8 cellular contexts compared by ENCODE assay signal in the genomic region with DNA sequence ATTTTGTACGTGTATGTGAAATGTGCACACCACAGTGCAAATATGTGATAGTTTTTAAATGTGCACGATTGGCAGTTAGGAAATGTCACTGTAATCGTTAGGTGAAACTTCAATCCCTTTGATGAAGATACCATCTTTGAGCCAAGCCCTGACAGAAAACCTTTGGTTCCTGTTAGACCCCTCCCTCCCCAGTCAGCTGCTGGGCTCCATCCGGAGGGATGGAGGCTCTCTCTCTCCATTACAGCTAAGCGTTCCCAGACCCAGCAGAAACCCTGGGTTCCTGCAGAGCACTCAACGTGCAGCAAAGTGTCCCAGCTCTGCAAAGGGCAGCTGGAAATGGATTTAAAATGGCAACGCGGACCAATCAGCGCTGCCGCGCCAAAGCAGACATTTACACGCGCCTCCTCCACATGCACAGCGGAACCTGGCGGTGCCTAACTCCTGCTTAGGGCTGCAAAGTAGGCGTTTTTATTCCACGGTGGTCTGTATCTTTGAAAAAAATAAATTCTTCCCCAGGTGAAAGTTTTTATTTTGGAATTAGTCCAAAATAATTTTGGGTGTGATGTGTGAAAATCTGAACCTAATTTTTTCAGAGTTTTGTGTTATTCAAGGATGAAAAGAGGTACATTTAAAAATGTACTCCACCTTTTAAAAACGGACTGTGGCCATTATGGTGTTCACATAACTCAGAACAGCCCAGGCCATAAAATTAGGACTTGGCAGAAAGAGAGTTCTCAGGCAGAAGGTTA. TPM values are rescaled to one million over a fixed set of nuclear protein-coding genes. Genes with fewer than 3 reads are reported as not detected.
DNase-seq lines count a peak whose midpoint lies in the region; ATAC-seq and TF ChIP-seq lines count a peak whose summit lies in the region.

No MANE protein-coding gene starts in this region.

- no peak overlapping the region for H3K27ac ChIP-seq in gastrocnemius medialis

- H3K27me3 ChIP-seq in gastrocnemius medialis, result peaks cover 79 to 90% (median 81%) of the 10 kb centered on the region in 3 donors

- TF ChIP-seq POLR2A in erythroblast (IDR thresholded peaks at IDR 0.05; ENCODE audit: low read length), result peak; percentile 33
- no peak for TF ChIP-seq POLR2A in gastrocnemius medialis (IDR thresholded peaks at IDR 0.05)

- peaks cover 21% of the 10 kb centered on the region for H3K4me1 Mint-ChIP-seq in osteocyte (ENCODE audit: unreplicated experiment)

- peak overlapping the region; percentile 99 for H3K27ac Mint-ChIP-seq in osteocyte (ENCODE audit: unreplicated experiment)

- peak; percentile 17 for DNase-seq in activated CD4-positive, alpha-beta T cell treated with anti-CD3 and anti-CD28 coated beads for 48 hours
- no peak for DNase-seq in activated CD4-positive, alpha-beta T cell treated with anti-CD3 and anti-CD28 coated beads, Interleukin-2, amount 50 U/mL, for 1 hour
- DNase-seq in erythroblast (lab: John Stamatoyannopoulos, UW), result peak; percentile 59 to 75
- DNase-seq in osteocyte (ENCODE audit: extremely low spot score, unreplicated experiment), result peak; percentile 85
- no peak for DNase-seq in gastrocnemius medialis

- no peak for ATAC-seq in HG03565 (IDR thresholded peaks at IDR 0.05; ENCODE audit: unreplicated experiment)
- ATAC-seq in esophagus mucosa, result no peak
- ATAC-seq in gastrocnemius medialis, result no peak

- H3K36me3 ChIP-seq in gastrocnemius medialis, result no peaks in the 10 kb centered on the region

- H3K4me3 ChIP-seq in gastrocnemius medialis, result peak overlapping the region in 1 of 4 donors; percentile 73

- peak overlapping the region; percentile 98 for H3K4me3 Mint-ChIP-seq in osteocyte (ENCODE audit: unreplicated experiment)

- no peaks in the 10 kb centered on the region for H3K9me3 ChIP-seq in gastrocnemius medialis

- in situ Hi-C loops in gastrocnemius medialis (cut with MboI; ENCODE audit: low sequenced_read_pairs in 4 of 4), result no loop called here

- peaks cover 18 to 23% of the 10 kb centered on the region in 2 donors for H3K4me1 ChIP-seq in gastrocnemius medialis

- H3K36me3 Mint-ChIP-seq in osteocyte (ENCODE audit: unreplicated experiment), result peaks cover 2% of the 10 kb centered on the region

- TF ChIP-seq CTCF in osteocyte (IDR thresholded peaks at IDR 0.05), result peak; percentile 27
- TF ChIP-seq CTCF in gastrocnemius medialis (IDR thresholded peaks at IDR 0.05 in 4 of 5, conservative IDR thresholded peaks at IDR 0.05 in 1 of 5), result no peak

- H3K9me3 Mint-ChIP-seq in osteocyte (ENCODE audit: unreplicated experiment), result no peaks in the 10 kb centered on the region

- intact Hi-C loops in gastrocnemius medialis (cut with DNase I; ENCODE audit: low total_unique reads), result loop anchor here (10.0 kb wide), 1 partner anchor 62 kb away; no protein-coding TSS in a partner anchor

- H3K27me3 Mint-ChIP-seq in osteocyte (ENCODE audit: unreplicated experiment), result no peaks in the 10 kb centered on the region

TF ChIP-seq in PFSK-1, 5 proteins besides CTCF, POLR2A, EP300 and RAD21:
- peak; percentile 88; the same call in 1 of the 2 replicates for TF ChIP-seq TAF1 (IDR thresholded peaks at IDR 0.05; ENCODE audit: borderline replicate concordance, insufficient read depth, low read length)
- peak; percentile 87; the same call in 1 of the 2 replicates for TF ChIP-seq SIN3A (IDR thresholded peaks at IDR 0.05; ENCODE audit: borderline replicate concordance, insufficient read depth, low read length)
- TF ChIP-seq, protein P1, sequence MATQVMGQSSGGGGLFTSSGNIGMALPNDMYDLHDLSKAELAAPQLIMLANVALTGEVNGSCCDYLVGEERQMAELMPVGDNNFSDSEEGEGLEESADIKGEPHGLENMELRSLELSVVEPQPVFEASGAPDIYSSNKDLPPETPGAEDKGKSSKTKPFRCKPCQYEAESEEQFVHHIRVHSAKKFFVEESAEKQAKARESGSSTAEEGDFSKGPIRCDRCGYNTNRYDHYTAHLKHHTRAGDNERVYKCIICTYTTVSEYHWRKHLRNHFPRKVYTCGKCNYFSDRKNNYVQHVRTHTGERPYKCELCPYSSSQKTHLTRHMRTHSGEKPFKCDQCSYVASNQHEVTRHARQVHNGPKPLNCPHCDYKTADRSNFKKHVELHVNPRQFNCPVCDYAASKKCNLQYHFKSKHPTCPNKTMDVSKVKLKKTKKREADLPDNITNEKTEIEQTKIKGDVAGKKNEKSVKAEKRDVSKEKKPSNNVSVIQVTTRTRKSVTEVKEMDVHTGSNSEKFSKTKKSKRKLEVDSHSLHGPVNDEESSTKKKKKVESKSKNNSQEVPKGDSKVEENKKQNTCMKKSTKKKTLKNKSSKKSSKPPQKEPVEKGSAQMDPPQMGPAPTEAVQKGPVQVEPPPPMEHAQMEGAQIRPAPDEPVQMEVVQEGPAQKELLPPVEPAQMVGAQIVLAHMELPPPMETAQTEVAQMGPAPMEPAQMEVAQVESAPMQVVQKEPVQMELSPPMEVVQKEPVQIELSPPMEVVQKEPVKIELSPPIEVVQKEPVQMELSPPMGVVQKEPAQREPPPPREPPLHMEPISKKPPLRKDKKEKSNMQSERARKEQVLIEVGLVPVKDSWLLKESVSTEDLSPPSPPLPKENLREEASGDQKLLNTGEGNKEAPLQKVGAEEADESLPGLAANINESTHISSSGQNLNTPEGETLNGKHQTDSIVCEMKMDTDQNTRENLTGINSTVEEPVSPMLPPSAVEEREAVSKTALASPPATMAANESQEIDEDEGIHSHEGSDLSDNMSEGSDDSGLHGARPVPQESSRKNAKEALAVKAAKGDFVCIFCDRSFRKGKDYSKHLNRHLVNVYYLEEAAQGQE (IDR thresholded peaks at IDR 0.05; ENCODE audit: insufficient read depth in 1 of 2, low read depth in 2 of 2, low read length in 2 of 2), result 0 out of 4 replicates have a peak, but pooled peaks of 1 of the 2 experiments have one; percentile 48
- TF ChIP-seq POLR2AphosphoS5 (IDR thresholded peaks at IDR 0.05; ENCODE audit: low read depth, low read length), result peak; percentile 89; the same call in 1 of the 2 replicates
- TF ChIP-seq FOXP2 (optimal IDR thresholded peaks at IDR 0.05; ENCODE audit: borderline replicate concordance, extremely low read depth, extremely low read length, insufficient read depth), result no peak
TF ChIP-seq in PFSK-1: peak in this region for 4.

RNA-seq across cellular contexts. Expression of a gene that starts 1.4 kb away (rescaled TPM):
- 332 TPM for polyA plus RNA-seq in PFSK-1 (2012; ENCODE audit: insufficient read length, low read depth)
- total RNA-seq in osteocyte, result 41.8 and 42.1 TPM in 2 replicates
- 3.3 TPM for total RNA-seq in esophagus mucosa
- total RNA-seq in gastrocnemius medialis, result under 1 TPM in 1 of 4 donors, not detected in 3; 0.07 TPM

Comparison
In these comparisons a context has a peak if more than half of its experiments do, and no peak if none do; other contexts are left out.
1. DNase-seq: peak in activated CD4-positive, alpha-beta T cell treated with anti-CD3 and anti-CD28 coated beads for 48 hours (single experiment), erythroblast (2 of 2) and osteocyte (single experiment); none in activated CD4-positive, alpha-beta T cell treated with anti-CD3 and anti-CD28 coated beads, Interleukin-2, amount 50 U/mL, for 1 hour (single experiment) and gastrocnemius medialis (0 of 2).
2. RNA of a gene that starts 1.4 kb away (total RNA-seq): 41.8 to 42.1 TPM in osteocyte; 3.3 TPM in esophagus mucosa (single experiment) and 0.07 TPM in gastrocnemius medialis; every median in the first group is over 10 times any median in the second.